Comparison of ENCODE assay signal across 5 cellular contexts in the genomic region with DNA sequence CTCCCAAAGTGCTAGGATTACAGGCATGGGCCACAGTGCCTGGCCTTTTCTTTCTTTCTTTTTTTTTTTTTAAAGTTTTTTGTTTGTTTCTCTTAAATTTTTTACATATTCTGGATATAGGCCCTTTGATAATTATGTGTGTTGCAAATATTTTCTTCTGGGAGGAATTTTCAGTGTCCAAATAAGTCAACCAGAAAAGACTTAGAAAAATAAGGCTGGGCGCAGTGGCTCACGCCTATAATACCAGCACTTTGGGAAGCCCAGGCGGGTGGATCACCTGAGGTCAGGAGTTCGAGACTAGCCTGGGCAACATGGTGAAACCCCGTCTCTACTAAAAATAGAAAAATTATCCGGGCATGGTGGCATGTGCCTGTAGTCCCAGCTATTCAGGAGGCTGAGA. TPM values are rescaled to one million over a fixed set of nuclear protein-coding genes. Genes with fewer than 3 reads are reported as not detected.
"Had no signal": no experiment of that assay in that cellular context is flagged by ENCODE, and none has a peak within 500 bp of the region (broad histone marks: within the 10 kb centered on the region; RNA-seq: fewer than 3 reads in every experiment).

No MANE protein-coding gene starts in this region.

RNA-seq across cellular contexts. Expression of gene CCL26, which starts 44.7 kb away (rescaled TPM):
- total RNA-seq: activated CD4-positive, alpha-beta T cell treated with anti-CD3 and anti-CD28 coated beads, Interleukin-2, amount 10 ng/mL, durations not matched to agents 24 days and 14 days; activated CD8-positive, alpha-beta memory T cell treated with anti-CD3 and anti-CD28 coated beads for 36 hours; lung; myocyte; SJCRH30 had no signal
